Comparison of ENCODE assay signal across 10 cellular contexts in genomic region chr14:63039800-63040380, GRCh38. TPM values are rescaled to one million over a fixed set of nuclear protein-coding genes. Genes with fewer than 3 reads are reported as not detected.
DNase-seq lines count a peak whose midpoint lies in the region; ATAC-seq and TF ChIP-seq lines count a peak whose summit lies in the region.
"Had no signal": no experiment of that assay in that cellular context is flagged by ENCODE, and none has a peak within 500 bp of the region (broad histone marks: within the 10 kb centered on the region; RNA-seq: fewer than 3 reads in every experiment).

No MANE protein-coding gene starts in this region.

- H3K4me1 Mint-ChIP-seq in CD4-positive, alpha-beta memory T cell, result no peaks in the 10 kb centered on the region
- no peaks in the 10 kb centered on the region for H3K4me1 Mint-ChIP-seq in immature natural killer cell

- no peaks in the 10 kb centered on the region for H3K36me3 Mint-ChIP-seq in CD4-positive, alpha-beta memory T cell
- H3K36me3 Mint-ChIP-seq in immature natural killer cell, result no peaks in the 10 kb centered on the region

- H2AFZ ChIP-seq in PC-3 (ENCODE audit: low read length), result no peak overlapping the region

- H3K4me1 ChIP-seq in PC-3 (ENCODE audit: insufficient read depth, low read length), result no peaks in the 10 kb centered on the region
- H3K4me1 ChIP-seq in CD4-positive, alpha-beta memory T cell (ENCODE audit: insufficient read depth, low read length), result no peaks in the 10 kb centered on the region
- H3K4me1 ChIP-seq: SJCRH30 had no signal

- no peaks in the 10 kb centered on the region; the same call in 1 of the 2 replicates for H3K9me3 ChIP-seq in PC-3 (ENCODE audit: low read length)
- H3K9me3 ChIP-seq in CD4-positive, alpha-beta memory T cell (ENCODE audit: control insufficient read depth in 1 of 2, low read length in 2 of 2), result no peaks in the 10 kb centered on the region
- H3K9me3 ChIP-seq: SJCRH30 had no signal

- no peak overlapping the region for H3K9ac ChIP-seq in PC-3 (ENCODE audit: low read length)

- no peak overlapping the region for H3K4me3 Mint-ChIP-seq in CD4-positive, alpha-beta memory T cell
- H3K4me3 Mint-ChIP-seq in immature natural killer cell, result no peak overlapping the region

- peak; percentile 39 for DNase-seq in AG08396 (ENCODE audit: low spot score)
- DNase-seq in HT1080 (ENCODE audit: low read depth), result peak; percentile 85
- DNase-seq in PC-3, result peak; percentile 86
- DNase-seq in fibroblast of villous mesenchyme (ENCODE audit: low read depth), result peak; percentile 37
- DNase-seq in cortex of kidney (lab: John Stamatoyannopoulos, UW), result no peak
- no peak for DNase-seq in CD4-positive, alpha-beta memory T cell
- DNase-seq in immature natural killer cell, result no peak

- H3K27me3 Mint-ChIP-seq in CD4-positive, alpha-beta memory T cell, result peaks cover 3 to 5% of the 10 kb centered on the region in 2 donors
- peaks cover 5 to 12% (median 8%) of the 10 kb centered on the region in 3 donors for H3K27me3 Mint-ChIP-seq in immature natural killer cell (ENCODE audit: low read depth in 3 of 3)

- peaks cover 6% of the 10 kb centered on the region for H3F3A ChIP-seq in PC-3 (ENCODE audit: low read length, unreplicated experiment)

- H3K79me2 ChIP-seq in PC-3 (ENCODE audit: low read length), result no peaks in the 10 kb centered on the region

- H3K4me3 ChIP-seq in PC-3 (ENCODE audit: low read length) (no peak overlapping the region), fibroblast of villous mesenchyme (ENCODE audit: low read depth, low read length) (no peak overlapping the region)
- no peak overlapping the region for H3K4me3 ChIP-seq in CD4-positive, alpha-beta memory T cell (ENCODE audit: low read length in 2 of 2)
- H3K4me3 ChIP-seq: SJCRH30 had no signal

- H3K27ac ChIP-seq in PC-3 (ENCODE audit: low read length), result no peak overlapping the region
- no peak overlapping the region for H3K27ac ChIP-seq in CD4-positive, alpha-beta memory T cell (ENCODE audit: low read depth, low read length)
- H3K27ac ChIP-seq: SJCRH30 had no signal

- H3K9me2 ChIP-seq in PC-3 (replicated peaks; ENCODE audit: low read length), result no peaks in the 10 kb centered on the region

- peak; percentile 100 for ATAC-seq in PC-3
- no peak for ATAC-seq in GM19467 (IDR thresholded peaks at IDR 0.05; ENCODE audit: unreplicated experiment)

- CTCF ChIA-PET in PC-3 (lab: Charles Lee), result interaction anchor here (1.0 kb wide), 2 partner anchors 861 to 871 kb away, joined by 4 to 5 read pairs; no protein-coding TSS in a partner anchor
- CTCF ChIA-PET in CD4-positive, alpha-beta memory T cell (lab: Charles Lee; ENCODE audit: partially characterized antibody), result no interaction called here

- H3K4me2 ChIP-seq in PC-3 (ENCODE audit: low read length), result no peak overlapping the region

- H3K27me3 ChIP-seq in PC-3 (ENCODE audit: low read length), result peaks cover 62% of the 10 kb centered on the region
- H3K27me3 ChIP-seq in CD4-positive, alpha-beta memory T cell (ENCODE audit: insufficient read depth, low read length), result no peaks in the 10 kb centered on the region
- H3K27me3 ChIP-seq: SJCRH30 had no signal

- no peaks in the 10 kb centered on the region for H3K9me3 Mint-ChIP-seq in CD4-positive, alpha-beta memory T cell
- H3K9me3 Mint-ChIP-seq in immature natural killer cell, result peaks cover 0 to 4% (median 0%) of the 10 kb centered on the region in 6 donors

- intact Hi-C loops in PC-3 (cut with micrococcal nuclease), result loop anchor here (1.0 to 10.0 kb wide), 4 partner anchors 236 to 1115 kb away; no protein-coding TSS in a partner anchor
- intact Hi-C loops in CD4-positive, alpha-beta memory T cell (cut with micrococcal nuclease), result no loop called here

- no TSS peak for BruUV-seq in PC-3 (replicated peaks; lab: Mats Ljungman, UMichigan)

- H4K20me1 ChIP-seq in PC-3 (ENCODE audit: low read length), result no peaks in the 10 kb centered on the region; the same call in 1 of the 2 replicates

- TF ChIP-seq CTCF in PC-3 (conservative IDR thresholded peaks at IDR 0.05; ENCODE audit: low read depth, low read length) (peak; percentile 71), fibroblast of villous mesenchyme (IDR thresholded peaks at IDR 0.05; ENCODE audit: insufficient read depth, low read depth, low read length) (peak; percentile 23)

- POLR2A ChIA-PET in PC-3 (lab: Charles Lee; ENCODE audit: unreplicated experiment), result no interaction called here
- POLR2A ChIA-PET in CD4-positive, alpha-beta memory T cell (lab: Charles Lee; ENCODE audit: partially characterized antibody), result no interaction called here

- H3K36me3 ChIP-seq in PC-3 (ENCODE audit: low read depth, low read length), result no peaks in the 10 kb centered on the region
- no peaks in the 10 kb centered on the region for H3K36me3 ChIP-seq in CD4-positive, alpha-beta memory T cell (ENCODE audit: insufficient read depth, low read length)
- H3K36me3 ChIP-seq: SJCRH30 had no signal

- no peak overlapping the region for H3K27ac Mint-ChIP-seq in CD4-positive, alpha-beta memory T cell
- H3K27ac Mint-ChIP-seq in immature natural killer cell, result no peak overlapping the region

RNA-seq across cellular contexts. Expression of gene KCNH5, which starts 5.4 kb away (rescaled TPM):
- total RNA-seq in HT1080 (2014; rRNA removed; shearing (Covaris generic)), result 1.0 and 3.0 TPM in 2 replicates
- 0.67 and 0.84 TPM in 2 replicates for polyA plus RNA-seq in HT1080 (2015; cell fraction: cytosol; rRNA removed)
- polyA plus RNA-seq in HT1080 (2015; cell fraction: nucleus; rRNA removed), result 1.3 and 2.7 TPM in 2 replicates
- total RNA-seq in PC-3 (2014; rRNA removed) (not detected in 2 replicates), fibroblast of villous mesenchyme (under 0.01 TPM in 2 replicates)
- not detected for total RNA-seq in CD4-positive, alpha-beta memory T cell
- not detected for polyA plus RNA-seq in CD4-positive, alpha-beta memory T cell
- not detected for polyA plus RNA-seq in immature natural killer cell
- total RNA-seq: SJCRH30 had no signal
- polyA plus RNA-seq: esophagus had no signal

Comparison
In these comparisons a context has a peak if more than half of its experiments do, and no peak if none do; other contexts are left out.
1. DNase-seq: peak in AG08396 (single experiment), HT1080 (single experiment), PC-3 (single experiment) and fibroblast of villous mesenchyme (single experiment); none in cortex of kidney (single experiment), CD4-positive, alpha-beta memory T cell (0 of 5) and immature natural killer cell (0 of 3).